Comparison of ENCODE assay signal across 16 cellular contexts in the genomic region with DNA sequence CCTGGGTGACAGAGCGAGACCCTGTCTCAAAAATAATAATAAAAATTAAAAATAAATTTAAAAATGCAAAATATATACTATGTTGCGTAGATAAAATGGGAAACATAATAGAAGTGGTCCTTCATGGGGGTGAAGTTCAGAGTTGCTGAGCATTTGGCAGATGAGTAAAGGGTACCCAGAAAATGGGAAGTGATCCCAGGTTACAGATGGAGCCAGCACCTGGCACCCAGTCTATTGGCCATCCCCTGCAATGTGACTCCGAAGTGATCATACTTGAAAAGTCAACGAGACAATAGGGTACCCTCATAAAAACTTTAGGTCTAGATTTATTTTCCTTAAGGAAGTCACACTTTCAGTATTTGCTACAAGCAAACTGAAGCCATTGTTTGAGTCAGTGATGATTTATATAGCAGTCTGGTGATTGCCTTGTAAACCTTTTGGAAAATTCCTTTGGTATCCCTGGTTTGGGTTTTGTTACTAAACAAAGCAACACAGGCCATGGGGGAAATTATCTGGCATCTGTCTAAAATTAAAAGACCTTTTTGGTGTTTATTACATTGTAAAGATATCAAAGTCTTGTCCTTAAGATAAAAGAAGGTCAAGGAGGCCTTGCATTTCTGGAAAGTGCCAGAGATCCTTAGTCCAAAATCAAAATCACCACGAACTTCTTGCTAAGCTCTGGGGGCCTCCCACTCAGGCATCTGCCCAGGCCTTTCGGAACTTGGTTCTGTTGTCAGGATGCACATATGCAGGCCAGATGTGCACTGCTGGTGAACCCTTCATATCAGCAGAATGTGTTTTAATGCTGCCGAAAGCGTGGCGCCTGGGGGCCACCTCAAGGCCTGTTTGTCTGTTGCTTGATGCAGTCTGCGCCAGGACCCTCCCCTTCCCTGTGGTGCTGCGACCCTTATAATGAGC. TPM values are rescaled to one million over a fixed set of nuclear protein-coding genes. Genes with fewer than 3 reads are reported as not detected.
DNase-seq lines count a peak whose midpoint lies in the region; ATAC-seq and TF ChIP-seq lines count a peak whose summit lies in the region.
"Had no signal": no experiment of that assay in that cellular context is flagged by ENCODE, and none has a peak within 500 bp of the region (broad histone marks: within the 10 kb centered on the region; RNA-seq: fewer than 3 reads in every experiment).

No MANE protein-coding gene starts in this region.

- H3K9ac ChIP-seq in fibroblast of lung (ENCODE audit: insufficient read depth, low read length) = no peak overlapping the region
- H3K9ac ChIP-seq: neural progenitor cell had no signal

- H3K36me3 ChIP-seq in fibroblast of lung (ENCODE audit: control insufficient read depth, insufficient read depth, low read length) (peaks cover 4% of the 10 kb centered on the region), body of pancreas (replicated peaks in 1 of 2; ENCODE audit: insufficient read depth in 1 of 2, low read depth in 2 of 2) (peaks cover 0 to 18% of the 10 kb centered on the region in 2 donors)
- H3K36me3 ChIP-seq: neural progenitor cell had no signal

- H3K27ac ChIP-seq in fibroblast of lung (ENCODE audit: insufficient read depth, low read length) (peak overlapping the region; percentile 63), body of pancreas (no peak overlapping the region)
- H3K27ac ChIP-seq: brain microvascular endothelial cell, epithelial cell of prostate, neural progenitor cell had no signal

- H3K4me1 Mint-ChIP-seq in IgD-negative memory B cell (peaks cover 21 to 28% (median 23%) of the 10 kb centered on the region in 3 donors), neural crest cell (peaks cover 31% of the 10 kb centered on the region)

- WGBS in body of pancreas, 2 donors = 77 to 78% methylated on average over 9 to 11 of the region's 11 CpGs

- H4K20me1 ChIP-seq in fibroblast of lung (ENCODE audit: control insufficient read depth, extremely low read depth, insufficient read depth, low read length) = no peaks in the 10 kb centered on the region

- in situ Hi-C loops in GM13977 (cut with MboI; ENCODE audit: low pct_unique_long_range_greater_than_20kb, low sequenced_read_pairs, unreplicated experiment) = no loop called here

- intact Hi-C loops in body of pancreas (cut with DNase I) (no loop called here), left colon (cut with DNase I, micrococcal nuclease) (no loop called here)

- H3K27ac Mint-ChIP-seq in IgD-negative memory B cell = no peak overlapping the region
- no peak overlapping the region for H3K27ac Mint-ChIP-seq in neural crest cell (ENCODE audit: unreplicated experiment)
- H3K27ac Mint-ChIP-seq: CD14-positive monocyte, neural progenitor cell had no signal

- H3K4me2 ChIP-seq in fibroblast of lung (ENCODE audit: extremely low read depth, insufficient read depth, low read length) = peak overlapping the region; percentile 60
- H3K4me2 ChIP-seq: neural progenitor cell had no signal

- no peaks in the 10 kb centered on the region for H3K27me3 ChIP-seq in fibroblast of lung (ENCODE audit: control insufficient read depth, insufficient read depth, low read length)
- no peaks in the 10 kb centered on the region for H3K27me3 ChIP-seq in body of pancreas
- H3K27me3 ChIP-seq: brain microvascular endothelial cell, neural progenitor cell had no signal

- H3K9me3 ChIP-seq in fibroblast of lung (ENCODE audit: control insufficient read depth, insufficient read depth, low read depth, low read length) = no peaks in the 10 kb centered on the region
- no peaks in the 10 kb centered on the region for H3K9me3 ChIP-seq in body of pancreas

- DNase-seq in AG10803 (ENCODE audit: low read depth) = peak; percentile 88
- peak; percentile 45 to 78 for DNase-seq in fibroblast of lung (ENCODE audit: low read depth in 2 of 2)
- no peak for DNase-seq in neural crest cell (ENCODE audit: low read depth, low spot score)
- DNase-seq in GM13977 (ENCODE audit: low spot score) = no peak
- DNase-seq in body of pancreas = no peak
- DNase-seq in left colon = no peak
- DNase-seq: activated T-cell treated with anti-CD3 and anti-CD28 coated beads, Interleukin-2, amount 50 U/mL, for 24 hours; brain microvascular endothelial cell; NCI-H1092 treated with DMSO at 0.1 percent for 48 hours; NCI-H526 treated with DMSO at 0.1 percent for 48 hours had no signal

- peaks cover 52% of the 10 kb centered on the region for H3K79me2 ChIP-seq in fibroblast of lung (ENCODE audit: control insufficient read depth, insufficient read depth, low read length)

- TF ChIP-seq CTCF in AG10803 (conservative IDR thresholded peaks at IDR 0.05; ENCODE audit: low read length) (no peak), fibroblast of lung (conservative IDR thresholded peaks at IDR 0.05 in 1 of 2, IDR thresholded peaks at IDR 0.05 in 1 of 2; ENCODE audit: low read depth in 1 of 2, low read length in 2 of 2) (no peak), neural crest cell (conservative IDR thresholded peaks at IDR 0.05) (no peak), GM13977 (IDR thresholded peaks at IDR 0.05; ENCODE audit: extremely low read depth, insufficient read depth, missing control alignments) (no peak), body of pancreas (IDR thresholded peaks at IDR 0.05) (no peak)

- H3K36me3 Mint-ChIP-seq in IgD-negative memory B cell (peaks cover 2% of the 10 kb centered on the region), neural crest cell (ENCODE audit: low read depth) (peaks cover 6% of the 10 kb centered on the region)

- H3K4me1 ChIP-seq in fibroblast of lung (ENCODE audit: control insufficient read depth, extremely low read depth, insufficient read depth, low read length) (peaks cover 12% of the 10 kb centered on the region), body of pancreas (peaks cover 32% of the 10 kb centered on the region)

- H3K9me3 Mint-ChIP-seq in IgD-negative memory B cell = no peaks in the 10 kb centered on the region
- H3K9me3 Mint-ChIP-seq in neural crest cell = no peaks in the 10 kb centered on the region
- H3K9me3 Mint-ChIP-seq: activated T-cell treated with anti-CD3 and anti-CD28 coated beads, Interleukin-2, amount 50 U/mL, for 24 hours; CD14-positive monocyte; neural progenitor cell had no signal

- TF ChIP-seq POLR2A in body of pancreas (IDR thresholded peaks at IDR 0.05) = no peak

- H3K4me3 Mint-ChIP-seq in IgD-negative memory B cell (peak overlapping the region in 3 of 4 donors; percentile 45 to 63 (median 58)), neural crest cell (peak overlapping the region; percentile 31)
- H3K4me3 Mint-ChIP-seq: activated T-cell treated with anti-CD3 and anti-CD28 coated beads, Interleukin-2, amount 50 U/mL, for 24 hours; CD14-positive monocyte; neural progenitor cell had no signal

- H3K4me3 ChIP-seq in AG10803 (ENCODE audit: low read length) (no peak overlapping the region), fibroblast of lung (replicated peaks in 1 of 4; ENCODE audit: control extremely low read depth in 1 of 4, insufficient read depth in 1 of 4, low read depth in 3 of 4, low read length in 4 of 4) (no peak overlapping the region), body of pancreas (no peak overlapping the region)
- H3K4me3 ChIP-seq: neural progenitor cell had no signal

- H2AFZ ChIP-seq in fibroblast of lung (ENCODE audit: low read length) = no peak overlapping the region
- H2AFZ ChIP-seq: neural progenitor cell had no signal

- ATAC-seq in HG02884 (IDR thresholded peaks at IDR 0.05; ENCODE audit: unreplicated experiment) (no peak), body of pancreas (no peak), left colon (no peak)
- ATAC-seq: activated CD4-positive, CD25-positive, alpha-beta regulatory T cell treated with anti-CD3 and anti-CD28 coated beads, Interleukin-2, amount 50 U/mL, for 24 hours had no signal

- H3K27me3 Mint-ChIP-seq in IgD-negative memory B cell = no peaks in the 10 kb centered on the region
- H3K27me3 Mint-ChIP-seq in neural crest cell (ENCODE audit: low read depth) = no peaks in the 10 kb centered on the region
- H3K27me3 Mint-ChIP-seq: activated T-cell treated with anti-CD3 and anti-CD28 coated beads, Interleukin-2, amount 50 U/mL, for 24 hours had no signal

RNA-seq across cellular contexts. Expression of a gene that starts 4.3 kb away (rescaled TPM):
- polyA plus RNA-seq in IgD-negative memory B cell = 117 TPM
- 19.0 and 20.5 TPM in 2 replicates for total RNA-seq in fibroblast of lung
- polyA plus RNA-seq in fibroblast of lung = 86.4 and 126 TPM in 2 replicates
- polyA plus RNA-seq in fibroblast of lung (2012) = 96.7 and 134 TPM in 2 replicates
- polyA minus RNA-seq in fibroblast of lung (ENCODE audit: low replicate concordance) = 81.8 and 112 TPM in 2 replicates
- 222 and 244 TPM in 2 replicates for total RNA-seq in neural crest cell
- total RNA-seq in body of pancreas = 100 to 1,000 TPM in 1 of 2 donors, 10 to 100 TPM in 1; 40.2 to 119 TPM
- 10 to 100 TPM; 65.9 to 79.3 TPM for total RNA-seq in left colon

RNA-seq across cellular contexts. Expression of a gene that starts 18.4 kb away (rescaled TPM):
- 6.6 TPM for polyA plus RNA-seq in IgD-negative memory B cell
- 8.8 and 11.3 TPM in 2 replicates for total RNA-seq in fibroblast of lung
- polyA plus RNA-seq in fibroblast of lung = 4.5 and 8.3 TPM in 2 replicates
- polyA plus RNA-seq in fibroblast of lung (2012) = 3.5 and 8.0 TPM in 2 replicates
- polyA minus RNA-seq in fibroblast of lung (ENCODE audit: low replicate concordance) = 13.4 and 25.6 TPM in 2 replicates
- total RNA-seq in neural crest cell = 10.8 and 11.2 TPM in 2 replicates
- 1 to 10 TPM; 1.0 to 2.0 TPM for total RNA-seq in body of pancreas
- 1 to 10 TPM; 1.6 to 4.6 TPM for total RNA-seq in left colon
- polyA plus RNA-seq: CD14-positive monocyte had no signal

RNA-seq across cellular contexts. Expression of a gene that starts 23.3 kb away (rescaled TPM):
- polyA plus RNA-seq in IgD-negative memory B cell = 70.6 TPM
- total RNA-seq in fibroblast of lung = 3.6 and 5.4 TPM in 2 replicates
- 7.5 and 11.4 TPM in 2 replicates for polyA plus RNA-seq in fibroblast of lung
- polyA plus RNA-seq in fibroblast of lung (2012) = 63.1 and 73.8 TPM in 2 replicates
- 161 and 265 TPM in 2 replicates for polyA minus RNA-seq in fibroblast of lung (ENCODE audit: low replicate concordance)
- 35.8 and 38.8 TPM in 2 replicates for total RNA-seq in neural crest cell
- 100 to 1,000 TPM in 1 of 2 donors, 10 to 100 TPM in 1; 18.2 to 116 TPM for total RNA-seq in body of pancreas
- 100 to 1,000 TPM; 413 to 538 TPM for total RNA-seq in left colon

RNA-seq across cellular contexts. Expression of a gene that starts 28.3 kb away (rescaled TPM):
- polyA plus RNA-seq in IgD-negative memory B cell = not detected
- 2.5 and 3.9 TPM in 2 replicates for total RNA-seq in fibroblast of lung
- 0.71 and 1.4 TPM in 2 replicates for polyA plus RNA-seq in fibroblast of lung
- 1.4 and 1.7 TPM in 2 replicates for polyA plus RNA-seq in fibroblast of lung (2012)
- polyA minus RNA-seq in fibroblast of lung (ENCODE audit: low replicate concordance) = 0.93 and 0.94 TPM in 2 replicates
- 0.41 and 0.79 TPM in 2 replicates for total RNA-seq in neural crest cell
- not detected for total RNA-seq in body of pancreas
- not detected for total RNA-seq in left colon

RNA-seq across cellular contexts. Expression of a gene that starts 36.9 kb away (rescaled TPM):
- polyA plus RNA-seq in IgD-negative memory B cell (1,081 TPM), fibroblast of lung (not detected in 2 replicates)
- total RNA-seq in fibroblast of lung (not detected in 2 replicates), neural crest cell (not detected in 2 replicates), body of pancreas (not detected), left colon (1 to 10 TPM in 1 of 2 donors, under 1 TPM in 1; 0.61 to 1.1 TPM)
- not detected in 2 replicates for polyA plus RNA-seq in fibroblast of lung (2012)
- polyA minus RNA-seq in fibroblast of lung (ENCODE audit: low replicate concordance) = 1.2 TPM in 1 of 2 replicates, not detected in the other

Comparison
In these comparisons a context has a peak if more than half of its experiments do, and no peak if none do; other contexts are left out.
1. DNase-seq: peak in AG10803 (single experiment) and fibroblast of lung (2 of 2); none in neural crest cell (single experiment), GM13977 (single experiment), body of pancreas (0 of 4) and left colon (0 of 2).